Comparison of ENCODE assay signal across 9 cellular contexts in the genomic region with DNA sequence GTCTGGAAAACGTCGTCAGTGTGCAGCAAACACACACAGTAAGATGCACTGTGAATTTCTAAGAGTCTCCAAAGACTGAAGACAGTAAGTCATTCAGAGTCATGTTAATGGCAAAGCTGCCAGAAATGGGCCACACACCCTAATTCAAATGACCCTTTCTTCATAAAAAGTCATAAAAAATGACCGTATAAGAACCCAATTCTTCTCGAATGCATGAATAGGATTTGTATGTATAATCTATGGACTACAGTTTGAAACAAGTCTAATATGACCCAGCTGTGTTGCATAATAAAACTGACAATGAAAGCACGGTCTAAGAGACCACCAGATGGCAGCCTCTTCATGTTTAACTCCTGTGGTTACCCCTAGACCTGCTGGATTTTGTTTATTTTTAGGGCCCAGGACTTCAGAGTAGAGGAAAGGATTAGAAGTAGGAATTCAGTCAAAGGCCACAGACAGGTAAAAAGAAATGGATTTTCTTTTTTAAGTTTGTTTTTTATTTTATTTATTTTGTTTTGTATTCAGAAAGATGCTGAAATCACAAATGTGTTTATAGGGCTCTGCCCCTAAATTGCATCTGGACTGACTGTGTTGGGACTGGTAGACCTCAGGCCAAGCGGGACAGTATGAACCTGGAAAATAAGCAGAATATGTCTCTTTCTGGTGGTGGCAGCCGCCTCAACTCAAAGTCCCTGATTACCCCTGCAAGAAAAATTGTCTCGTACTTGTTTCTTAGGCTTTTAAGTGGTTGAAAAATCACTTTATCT. TPM values are rescaled to one million over a fixed set of nuclear protein-coding genes. Genes with fewer than 3 reads are reported as not detected.
DNase-seq lines count a peak whose midpoint lies in the region; ATAC-seq and TF ChIP-seq lines count a peak whose summit lies in the region.
"Had no signal": no experiment of that assay in that cellular context is flagged by ENCODE, and none has a peak within 500 bp of the region (broad histone marks: within the 10 kb centered on the region; RNA-seq: fewer than 3 reads in every experiment).

No MANE protein-coding gene starts in this region.

- H3K4me1 ChIP-seq in body of pancreas, result no peaks in the 10 kb centered on the region
- H3K4me1 ChIP-seq in tibial nerve, result peaks cover 0 to 27% (median 6%) of the 10 kb centered on the region in 4 donors

- H3K27ac Mint-ChIP-seq in activated CD4-positive, alpha-beta T cell treated with anti-CD3 and anti-CD28 coated beads, Interleukin-2, amount 10 ng/mL, durations not matched to agents 24 days and 14 days, result no peak overlapping the region

- peak; percentile 1 to 3 for DNase-seq in activated CD4-positive, alpha-beta T cell treated with anti-CD3 and anti-CD28 coated beads, Interleukin-2, amount 50 U/mL, for 48 hours
- no peak for DNase-seq in activated CD4-positive, alpha-beta T cell treated with anti-CD3 and anti-CD28 coated beads, Interleukin-2, amount 10 ng/mL, durations not matched to agents 24 days and 14 days
- DNase-seq in NCI-H226, result peak; percentile 13
- DNase-seq in body of pancreas, result peak; percentile 43 to 66 (median 58)
- peak; percentile 59 for DNase-seq in islet precursor cell
- peak; percentile 33 to 81 for DNase-seq in tibial nerve (ENCODE audit: low spot score in 2 of 2)

- no peaks in the 10 kb centered on the region for H3K27me3 Mint-ChIP-seq in activated CD4-positive, alpha-beta T cell treated with anti-CD3 and anti-CD28 coated beads, Interleukin-2, amount 10 ng/mL, durations not matched to agents 24 days and 14 days

- TF ChIP-seq CTCF in body of pancreas (IDR thresholded peaks at IDR 0.05), result peak; percentile 26 to 78 (median 75)
- TF ChIP-seq CTCF in tibial nerve (IDR thresholded peaks at IDR 0.05), result peak; percentile 43 to 87 (median 78)

- H3K9me3 ChIP-seq in body of pancreas, result no peaks in the 10 kb centered on the region
- no peaks in the 10 kb centered on the region for H3K9me3 ChIP-seq in tibial nerve

- no peaks in the 10 kb centered on the region for H3K4me1 Mint-ChIP-seq in activated CD4-positive, alpha-beta T cell treated with anti-CD3 and anti-CD28 coated beads, Interleukin-2, amount 10 ng/mL, durations not matched to agents 24 days and 14 days

- no peaks in the 10 kb centered on the region for H3K9me3 Mint-ChIP-seq in activated CD4-positive, alpha-beta T cell treated with anti-CD3 and anti-CD28 coated beads, Interleukin-2, amount 10 ng/mL, durations not matched to agents 24 days and 14 days

- H3K4me3 Mint-ChIP-seq in activated CD4-positive, alpha-beta T cell treated with anti-CD3 and anti-CD28 coated beads, Interleukin-2, amount 10 ng/mL, durations not matched to agents 24 days and 14 days, result no peak overlapping the region

- H3K36me3 Mint-ChIP-seq in activated CD4-positive, alpha-beta T cell treated with anti-CD3 and anti-CD28 coated beads, Interleukin-2, amount 10 ng/mL, durations not matched to agents 24 days and 14 days (ENCODE audit: low read depth), result no peaks in the 10 kb centered on the region

- WGBS in body of pancreas, 2 donors, result 33% methylated on average over 8 of the region's 8 CpGs
- 26 to 35% methylated on average over 8 of the region's 8 CpGs for WGBS in tibial nerve, 2 donors

- no peak overlapping the region for H3K27ac ChIP-seq in body of pancreas
- peak overlapping the region in 3 of 4 donors; percentile 35 to 83 (median 69) for H3K27ac ChIP-seq in tibial nerve

- H3K36me3 ChIP-seq in body of pancreas (replicated peaks in 1 of 2; ENCODE audit: insufficient read depth in 1 of 2, low read depth in 2 of 2) (no peaks in the 10 kb centered on the region), tibial nerve (no peaks in the 10 kb centered on the region)

- peak; percentile 79 for ATAC-seq in HG03103 (IDR thresholded peaks at IDR 0.05; ENCODE audit: low read depth, unreplicated experiment)
- ATAC-seq in body of pancreas, result peak; percentile 75
- no peak for ATAC-seq in HG03108 (IDR thresholded peaks at IDR 0.05; ENCODE audit: unreplicated experiment)

- no peaks in the 10 kb centered on the region for H3K27me3 ChIP-seq in body of pancreas
- H3K27me3 ChIP-seq in tibial nerve, result no peaks in the 10 kb centered on the region

- no peak overlapping the region for H3K4me3 ChIP-seq in body of pancreas
- H3K4me3 ChIP-seq in tibial nerve, result no peak overlapping the region

- TF ChIP-seq POLR2A in body of pancreas (IDR thresholded peaks at IDR 0.05) (no peak), tibial nerve (IDR thresholded peaks at IDR 0.05) (no peak)

- intact Hi-C loops in activated CD4-positive, alpha-beta T cell treated with anti-CD3 and anti-CD28 coated beads, Interleukin-2, amount 10 ng/mL, durations not matched to agents 24 days and 14 days (cut with micrococcal nuclease), result loop anchor here (5.0 kb wide), 1 partner anchor 733 kb away; no protein-coding TSS in a partner anchor
- intact Hi-C loops in body of pancreas (cut with DNase I), result loop anchor here (5.0 kb wide), 1 partner anchor 408 kb away; no protein-coding TSS in a partner anchor

- TF ChIP-seq EP300 in tibial nerve (IDR thresholded peaks at IDR 0.05), result peak in 1 of 2 donors; percentile 57

RNA-seq across cellular contexts. Expression of a gene that starts 32.1 kb away (rescaled TPM):
- total RNA-seq in activated CD4-positive, alpha-beta T cell treated with anti-CD3 and anti-CD28 coated beads, Interleukin-2, amount 10 ng/mL, durations not matched to agents 24 days and 14 days, result not detected in 2 replicates
- total RNA-seq in body of pancreas, result not detected
- total RNA-seq in tibial nerve, result under 1 TPM; under 0.01 to 0.90 (median 0.53) TPM
- total RNA-seq: subcutaneous adipose tissue had no signal

Comparison
In these comparisons a context has a peak if more than half of its experiments do, and no peak if none do; other contexts are left out.
1. H3K27ac ChIP-seq: peak in tibial nerve (3 of 4); none in body of pancreas (0 of 4).